Comparison of ENCODE assay signal across 10 cellular contexts in genomic region chr20:62822788-62823651, GRCh38. TPM values are rescaled to one million over a fixed set of nuclear protein-coding genes. Genes with fewer than 3 reads are reported as not detected.
DNase-seq lines count a peak whose midpoint lies in the region; ATAC-seq, FAIRE-seq and TF ChIP-seq lines count a peak whose summit lies in the region.
"Had no signal": no experiment of that assay in that cellular context is flagged by ENCODE, and none has a peak within 500 bp of the region (broad histone marks: within the 10 kb centered on the region; RNA-seq: fewer than 3 reads in every experiment).

No MANE protein-coding gene starts in this region.

- no peaks in the 10 kb centered on the region for H3K9me3 Mint-ChIP-seq in WTC11
- H3K9me3 Mint-ChIP-seq: naive thymus-derived CD8-positive, alpha-beta T cell; T-helper 1 cell treated with Interleukin-12 subunit alpha and Interleukin-12 subunit beta and Interleukin-4 antibody, amounts not matched to agents 30 μg/mL and 1 μg/mL, for 36 hours had no signal

- DNase-seq in D721Med (ENCODE audit: insufficient read length, low spot score) = peak; percentile 97
- peak; percentile 39 for DNase-seq in NCI-H2107 treated with DMSO at 0.1 percent for 48 hours (lab: John Stamatoyannopoulos, UW; ENCODE audit: unreplicated experiment)
- DNase-seq in WTC11 (ENCODE audit: low spot score) = peak; percentile 71
- peak; percentile 91 for DNase-seq in islet precursor cell
- no peak for DNase-seq in NK-92 treated with Interleukin-12 subunit alpha and Interleukin-12 subunit beta, amount 100 ng/mL, for 24 hours (lab: John Stamatoyannopoulos, UW)
- no peak for DNase-seq in DMS79 treated with DMSO at 0.1 percent for 48 hours (lab: John Stamatoyannopoulos, UW)

- TF ChIP-seq CTCF in D721Med (IDR thresholded peaks at IDR 0.05; ENCODE audit: insufficient read depth, missing control alignments) = peak; percentile 76
- TF ChIP-seq CTCF in WTC11 (IDR thresholded peaks at IDR 0.05) = peak; percentile 27; the same call in 1 of the 2 replicates

- peak overlapping the region; percentile 84 for H3K27ac Mint-ChIP-seq in WTC11
- H3K27ac Mint-ChIP-seq: T-helper 1 cell treated with Interleukin-12 subunit alpha and Interleukin-12 subunit beta and Interleukin-4 antibody, amounts not matched to agents 30 μg/mL and 1 μg/mL, for 36 hours had no signal

- peak; percentile 43 for ATAC-seq in GM21423 (IDR thresholded peaks at IDR 0.05; ENCODE audit: unreplicated experiment)
- peak; percentile 29 for ATAC-seq in WTC11
- ATAC-seq in HG03565 (IDR thresholded peaks at IDR 0.05; ENCODE audit: unreplicated experiment) = no peak

- no peak for FAIRE-seq in D721Med (lab: Jason Lieb, UNC)

- CTCF ChIA-PET in WTC11 (lab: Charles Lee) = interaction anchor here (0.5 to 2.0 kb wide), 33 partner anchors 9 to 456 kb away, joined by 3 to 19 read pairs (median 5); partner anchors contain the start of genes MRGBP, OGFR, SLC17A9 and SLCO4A1

- no peaks in the 10 kb centered on the region for H3K27me3 Mint-ChIP-seq in WTC11 (ENCODE audit: low read depth)

- no peaks in the 10 kb centered on the region for H3K36me3 Mint-ChIP-seq in WTC11
- H3K36me3 Mint-ChIP-seq: naive thymus-derived CD8-positive, alpha-beta T cell had no signal

- peaks cover 16% of the 10 kb centered on the region for H3K4me1 Mint-ChIP-seq in WTC11

- POLR2A ChIA-PET in WTC11 (lab: Charles Lee) = interaction anchor here (0.6 to 0.7 kb wide), 2 partner anchors 32 to 104 kb away, joined by 3 to 4 read pairs; no protein-coding TSS in a partner anchor

- H3K4me3 Mint-ChIP-seq in WTC11 = no peak overlapping the region
- H3K4me3 Mint-ChIP-seq: T-helper 1 cell treated with Interleukin-12 subunit alpha and Interleukin-12 subunit beta and Interleukin-4 antibody, amounts not matched to agents 30 μg/mL and 1 μg/mL, for 36 hours had no signal

TF ChIP-seq in WTC11, 78 proteins besides CTCF, POLR2A, EP300 and RAD21:
- 0 out of 2 replicates have a peak, but pooled peaks have one; percentile 20 for TF ChIP-seq TCF7 (CRISPR knock-in tag; IDR thresholded peaks at IDR 0.05; ENCODE audit: low read depth)
- no peak for TF ChIP-seq KAT7 (CRISPR knock-in tag; IDR thresholded peaks at IDR 0.05; ENCODE audit: borderline replicate concordance)
- TF ChIP-seq ZNF121 (CRISPR knock-in tag; IDR thresholded peaks at IDR 0.05) = peak; percentile 36; the same call in 1 of the 2 replicates
- no peak for TF ChIP-seq USF2 (CRISPR knock-in tag; IDR thresholded peaks at IDR 0.05)
- TF ChIP-seq GABPB1 (CRISPR knock-in tag; IDR thresholded peaks at IDR 0.05) = peak; percentile 71
- no peak for TF ChIP-seq E2F5 (CRISPR knock-in tag; IDR thresholded peaks at IDR 0.05)
TF ChIP-seq in WTC11: peak in this region for 3.

RNA-seq across cellular contexts. Expression of gene COL9A3, which starts 6.2 kb away (rescaled TPM):
- total RNA-seq in WTC11 (2021) = 115 to 136 TPM (median 123 TPM) in 3 replicates

RNA-seq across cellular contexts. Expression of gene OGFR, which starts 18.4 kb away (rescaled TPM):
- 32.5 to 43.3 TPM (median 33.8 TPM) in 3 replicates for total RNA-seq in WTC11 (2021)

RNA-seq across cellular contexts. Expression of gene MRGBP, which starts 26.7 kb away (rescaled TPM):
- 20.0 to 20.8 TPM (median 20.2 TPM) in 3 replicates for total RNA-seq in WTC11 (2021)

RNA-seq across cellular contexts. Expression of gene TCFL5, which starts 38.6 kb away (rescaled TPM):
- 19.7 to 20.4 TPM (median 20.3 TPM) in 3 replicates for total RNA-seq in WTC11 (2021)

Comparison
In these comparisons a context has a peak if more than half of its experiments do, and no peak if none do; other contexts are left out.
1. DNase-seq: peak in D721Med (single experiment), NCI-H2107 treated with DMSO at 0.1 percent for 48 hours (single experiment), WTC11 (single experiment) and islet precursor cell (single experiment); none in NK-92 treated with Interleukin-12 subunit alpha and Interleukin-12 subunit beta, amount 100 ng/mL, for 24 hours (single experiment) and DMS79 treated with DMSO at 0.1 percent for 48 hours (single experiment).